ENCODE assay signal across 16 cellular contexts in genomic region chr7:24740821-24741220, GRCh38.
"Had no signal": no experiment of that assay in that cellular context is flagged by ENCODE, and none has a peak within 500 bp of the region (broad histone marks: within the 10 kb centered on the region; RNA-seq: fewer than 3 reads in every experiment).

No MANE protein-coding gene starts in this region.

- H3K9me3 ChIP-seq: thoracic aorta had no signal

- H3K4me1 ChIP-seq: left lung had no signal

- H3K36me3 ChIP-seq: brain microvascular endothelial cell, left lung, thoracic aorta had no signal

- H3K27ac ChIP-seq: left lung, thoracic aorta had no signal

- DNase-seq: activated CD4-positive, alpha-beta T cell treated with anti-CD3 and anti-CD28 coated beads for 4 hours; activated CD8-positive, alpha-beta memory T cell treated with anti-CD3 and anti-CD28 coated beads, Interleukin-2, amount 50 U/mL, for 48 hours; activated CD8-positive, alpha-beta T cell treated with anti-CD3 and anti-CD28 coated beads for 36 hours; activated naive CD8-positive, alpha-beta T cell treated with anti-CD3 and anti-CD28 coated beads, Interleukin-2, amount 10 ng/mL, durations not matched to agents 7 days and 5 days; effector memory CD8-positive, alpha-beta T cell; islet precursor cell; left lung; natural killer cell; right cardiac atrium; stimulated activated CD4-positive, alpha-beta T cell treated with anti-CD3 and anti-CD28 coated beads, Interleukin-1b, Interleukin-23, amount 100 ng/mL, for 48 hours; stimulated activated naive CD8-positive, alpha-beta T cell treated with anti-CD3 and anti-CD28 coated beads, Interleukin-15, amount 100 ng/mL, for 72 hours; T-helper 17 cell had no signal

- ATAC-seq: activated CD8-positive, alpha-beta T cell treated with anti-CD3 and anti-CD28 coated beads for 36 hours; effector memory CD8-positive, alpha-beta T cell; left lung; natural killer cell; stimulated activated naive CD8-positive, alpha-beta T cell treated with anti-CD3 and anti-CD28 coated beads, Interleukin-15, amount 100 ng/mL, for 72 hours; T-helper 17 cell; WTC11 had no signal

- H3K9me3 Mint-ChIP-seq: natural killer cell had no signal

- H3K4me3 ChIP-seq: left lung, thoracic aorta had no signal

- H3K27ac Mint-ChIP-seq: activated CD8-positive, alpha-beta T cell treated with anti-CD3 and anti-CD28 coated beads for 36 hours; activated naive CD8-positive, alpha-beta T cell treated with anti-CD3 and anti-CD28 coated beads, Interleukin-2, amount 10 ng/mL, durations not matched to agents 7 days and 5 days; activated T-helper 1 cell treated with anti-CD3 and anti-CD28 coated beads, Interleukin-12 subunit alpha, Interleukin-12 subunit beta, Interleukin-2, Interleukin-4 antibody, amounts not matched to agents 30 ng/mL and 10 ng/mL and 1 ng/mL, durations not matched to agents 14 hours and 24 hours and 36 hours; effector memory CD8-positive, alpha-beta T cell; natural killer cell; T-helper 17 cell; WTC11 had no signal

- H3K4me3 Mint-ChIP-seq: activated CD8-positive, alpha-beta T cell treated with anti-CD3 and anti-CD28 coated beads for 36 hours; activated naive CD8-positive, alpha-beta T cell treated with anti-CD3 and anti-CD28 coated beads, Interleukin-2, amount 10 ng/mL, durations not matched to agents 7 days and 5 days; activated T-helper 1 cell treated with anti-CD3 and anti-CD28 coated beads, Interleukin-12 subunit alpha, Interleukin-12 subunit beta, Interleukin-2, Interleukin-4 antibody, amounts not matched to agents 30 ng/mL and 10 ng/mL and 1 ng/mL, durations not matched to agents 14 hours and 24 hours and 36 hours; effector memory CD8-positive, alpha-beta T cell; natural killer cell; stimulated activated naive CD8-positive, alpha-beta T cell treated with anti-CD3 and anti-CD28 coated beads, Interleukin-15, amount 100 ng/mL, for 72 hours; T-helper 17 cell; WTC11 had no signal

- H3K27me3 ChIP-seq: brain microvascular endothelial cell, left lung had no signal

- H3K4me1 Mint-ChIP-seq: activated naive CD8-positive, alpha-beta T cell treated with anti-CD3 and anti-CD28 coated beads, Interleukin-2, amount 10 ng/mL, durations not matched to agents 7 days and 5 days; natural killer cell; stimulated activated naive CD8-positive, alpha-beta T cell treated with anti-CD3 and anti-CD28 coated beads, Interleukin-15, amount 100 ng/mL, for 72 hours; T-helper 17 cell had no signal
